ENCODE assay signal across 10 cellular contexts in the genomic region with DNA sequence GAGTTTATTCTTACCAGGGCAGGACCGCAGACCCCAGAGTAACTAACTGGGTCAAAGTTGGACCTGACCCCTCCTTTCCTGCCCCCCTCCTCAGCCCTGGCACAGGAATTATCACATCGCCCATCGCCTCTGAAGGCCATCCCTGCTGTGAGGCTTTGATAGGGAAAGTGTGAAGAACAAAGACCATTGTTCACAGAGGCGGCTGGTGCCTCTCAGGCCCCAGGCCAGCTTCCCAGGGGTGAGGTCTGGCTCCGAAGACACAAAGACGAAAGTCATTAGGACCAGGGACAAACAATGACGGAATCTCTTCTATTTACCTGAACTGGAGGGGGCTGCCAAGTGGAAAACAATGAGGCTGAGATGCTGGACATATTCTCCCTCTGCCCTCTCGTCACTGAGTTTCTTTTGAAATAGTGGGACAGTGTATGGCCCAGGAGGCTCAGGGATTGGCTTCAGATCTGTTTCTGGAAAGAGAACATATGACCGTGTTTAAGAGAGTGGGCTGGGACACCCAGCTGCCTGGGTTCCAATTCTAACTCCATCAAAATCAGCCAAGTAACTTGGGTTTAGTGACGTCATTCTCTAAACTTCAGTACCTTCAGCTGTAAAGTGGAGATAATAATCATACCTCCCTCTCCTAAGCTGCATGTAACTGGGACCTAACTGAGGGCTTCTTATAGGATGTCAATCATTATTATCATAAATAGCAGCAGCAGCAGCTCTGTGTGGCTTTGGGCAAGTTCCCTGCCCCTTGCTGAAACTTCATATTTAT.
DNase-seq lines count a peak whose midpoint lies in the region; ATAC-seq and TF ChIP-seq lines count a peak whose summit lies in the region.
"Had no signal": no experiment of that assay in that cellular context is flagged by ENCODE, and none has a peak within 500 bp of the region (broad histone marks: within the 10 kb centered on the region; RNA-seq: fewer than 3 reads in every experiment).

No MANE protein-coding gene starts in this region.

- H3K4me1 ChIP-seq in iPS DF 6.9 (ENCODE audit: control insufficient read depth, insufficient read depth, low read length): peaks cover 7% of the 10 kb centered on the region
- H3K4me1 ChIP-seq in thyroid gland: no peaks in the 10 kb centered on the region

- no CpG with 5 or more reads among the region's 10 CpGs for WGBS in iPS DF 6.9 (ENCODE audit: insufficient coverage, insufficient read length)
- 71 to 78% methylated on average over 10 of the region's 10 CpGs for WGBS in thyroid gland, 2 donors

- no peaks in the 10 kb centered on the region for H3K9me3 ChIP-seq in iPS DF 6.9 (ENCODE audit: control insufficient read depth, insufficient read depth, low read length)
- no peaks in the 10 kb centered on the region for H3K9me3 ChIP-seq in thyroid gland

- H3K36me3 ChIP-seq in iPS DF 6.9 (ENCODE audit: control insufficient read depth, insufficient read depth, low read length) (no peaks in the 10 kb centered on the region), thyroid gland (no peaks in the 10 kb centered on the region)
- H3K36me3 ChIP-seq: BLaER1 treated with 17β-estradiol and CSF1 and Interleukin-3, amounts not matched to agents 10 nM and 100 nM had no signal

- no peak overlapping the region for H3K4me3 ChIP-seq in iPS DF 6.9 (ENCODE audit: low read length)
- H3K4me3 ChIP-seq in thyroid gland (replicated peaks in 1 of 3): no peak overlapping the region
- H3K4me3 ChIP-seq: BLaER1 treated with 17β-estradiol and CSF1 and Interleukin-3, amounts not matched to agents 10 nM and 100 nM had no signal

- ATAC-seq in HG03354 (IDR thresholded peaks at IDR 0.05; ENCODE audit: poor library complexity, severe bottlenecking, unreplicated experiment): no peak
- no peak for ATAC-seq in activated CD4-positive, CD25-positive, alpha-beta regulatory T cell treated with anti-CD3 and anti-CD28 coated beads, Interleukin-2, amount 50 U/mL, for 24 hours

- no peak for TF ChIP-seq CTCF in thyroid gland (IDR thresholded peaks at IDR 0.05)

- H3K27me3 ChIP-seq in iPS DF 6.9 (ENCODE audit: control insufficient read depth, insufficient read depth, low read length) (no peaks in the 10 kb centered on the region; the same call in 1 of the 2 replicates), thyroid gland (no peaks in the 10 kb centered on the region)
- H3K27me3 ChIP-seq: BLaER1 treated with 17β-estradiol and CSF1 and Interleukin-3, amounts not matched to agents 10 nM and 100 nM had no signal

- no peak overlapping the region for H3K27ac ChIP-seq in iPS DF 6.9 (ENCODE audit: low read length)
- H3K27ac ChIP-seq in thyroid gland: no peak overlapping the region
- H3K27ac ChIP-seq: BLaER1 treated with 17β-estradiol and CSF1 and Interleukin-3, amounts not matched to agents 10 nM and 100 nM; VCaP had no signal

- DNase-seq in NCI-H146 (lab: John Stamatoyannopoulos, UW): peak; percentile 59
- peak; percentile 4 for DNase-seq in astrocyte of the hippocampus (ENCODE audit: low read depth, low spot score)
- peak; percentile 89 for DNase-seq in iPS DF 6.9 (ENCODE audit: low read depth, low spot score)
- DNase-seq in putamen (ENCODE audit: low spot score): peak; percentile 86
- no peak for DNase-seq in DMS114 treated with DMSO at 0.1 percent for 48 hours (lab: John Stamatoyannopoulos, UW; ENCODE audit: unreplicated experiment)
- DNase-seq in thyroid gland: no peak

- TF ChIP-seq POLR2A in thyroid gland (IDR thresholded peaks at IDR 0.05): no peak

- intact Hi-C loops in thyroid gland (cut with DNase I): no loop called here

Comparison
In these comparisons a context has a peak if more than half of its experiments do, and no peak if none do; other contexts are left out.
1. DNase-seq: peak in NCI-H146 (single experiment), astrocyte of the hippocampus (single experiment), iPS DF 6.9 (single experiment) and putamen (single experiment); none in DMS114 treated with DMSO at 0.1 percent for 48 hours (single experiment) and thyroid gland (0 of 2).